In genomic region chr17:6651483-6652452, GRCh38 we compare ENCODE assay signal across 1 cellular context.
A peak's percentile ranks its signal among the peaks of the same experiment; 100 is the strongest.
TF ChIP-seq lines count a peak whose summit lies in the region.

C17orf100 (plus strand) TSS chr17:6651762; CDS start chr17:6651914, 152 bp downstream.
MED31 (minus strand) TSS chr17:6651605; CDS start chr17:6651528, 77 bp downstream.

TF ChIP-seq in HepG2, 621 proteins besides CTCF, POLR2A, EP300 and RAD21 (continued from another document and continues in another):
- peak; percentile 19; the same call in 1 of the 2 replicates for TF ChIP-seq HOMEZ (CRISPR knock-in tag; IDR thresholded peaks at IDR 0.05; ENCODE audit: low read depth)
- TF ChIP-seq CEBPZ (IDR thresholded peaks at IDR 0.05; ENCODE audit: low read length) = no peak
- TF ChIP-seq TMF1 (CRISPR knock-in tag; IDR thresholded peaks at IDR 0.05; ENCODE audit: low read depth) = peak; percentile 44; the same call in 1 of the 2 replicates
- TF ChIP-seq EEA1 (CRISPR knock-in tag; IDR thresholded peaks at IDR 0.05; ENCODE audit: borderline replicate concordance) = peak; percentile 91; the same call in 1 of the 2 replicates
- TF ChIP-seq SP5 (CRISPR knock-in tag; IDR thresholded peaks at IDR 0.05; ENCODE audit: borderline replicate concordance, low read depth) = peak; percentile 93
- TF ChIP-seq ETV5 (CRISPR knock-in tag; IDR thresholded peaks at IDR 0.05; ENCODE audit: borderline replicate concordance) = peak; percentile 9; the same call in 1 of the 2 replicates
- TF ChIP-seq MLLT10 (CRISPR knock-in tag; IDR thresholded peaks at IDR 0.05) = no peak
- no peak for TF ChIP-seq TAF15 (IDR thresholded peaks at IDR 0.05; ENCODE audit: low read depth, low read length, poor library complexity, severe bottlenecking)
- no peak for TF ChIP-seq ZNF7 (CRISPR knock-in tag; IDR thresholded peaks at IDR 0.05)
- TF ChIP-seq ZBTB21 (CRISPR knock-in tag; IDR thresholded peaks at IDR 0.05) = peak; percentile 44; the same call in 1 of the 2 replicates
- peak; percentile 92; the same call in 1 of the 2 replicates for TF ChIP-seq ZNF337 (CRISPR knock-in tag; IDR thresholded peaks at IDR 0.05; ENCODE audit: borderline replicate concordance, low read depth)
- TF ChIP-seq ZNF580 (CRISPR knock-in tag; IDR thresholded peaks at IDR 0.05; ENCODE audit: borderline replicate concordance, low read depth) = 0 out of 2 replicates have a peak, but pooled peaks have one; percentile 72
- peak in 1 of 2 experiments; percentile 63; a peak in 2 of 4 replicates for TF ChIP-seq ATF4 (CRISPR knock-in tag; IDR thresholded peaks at IDR 0.05)
- peak; percentile 95; the same call in 1 of the 2 replicates for TF ChIP-seq HIVEP1 (CRISPR knock-in tag; IDR thresholded peaks at IDR 0.05)
- TF ChIP-seq SRSF9 (IDR thresholded peaks at IDR 0.05; ENCODE audit: borderline replicate concordance, insufficient read depth, low read depth, low read length, poor library complexity, severe bottlenecking) = no peak
- TF ChIP-seq ZFP62 (CRISPR knock-in tag; IDR thresholded peaks at IDR 0.05) = no peak
- no peak for TF ChIP-seq RFXANK (CRISPR knock-in tag; IDR thresholded peaks at IDR 0.05)
- peak; percentile 81; the same call in 1 of the 2 replicates for TF ChIP-seq ZNF784 (CRISPR knock-in tag; IDR thresholded peaks at IDR 0.05; ENCODE audit: borderline replicate concordance)
- TF ChIP-seq SIX1 (CRISPR knock-in tag; IDR thresholded peaks at IDR 0.05; ENCODE audit: borderline replicate concordance) = no peak
- 0 out of 2 replicates have a peak, but pooled peaks have one; percentile 75 for TF ChIP-seq ZNF44 (CRISPR knock-in tag; IDR thresholded peaks at IDR 0.05)
- peak; percentile 73 for TF ChIP-seq ZBTB43 (CRISPR knock-in tag; conservative IDR thresholded peaks at IDR 0.05)
- TF ChIP-seq MNT (IDR thresholded peaks at IDR 0.05) = no peak
- TF ChIP-seq ZNF552 (CRISPR knock-in tag; IDR thresholded peaks at IDR 0.05; ENCODE audit: borderline replicate concordance) = peak; percentile 95; the same call in 1 of the 2 replicates
- TF ChIP-seq SIX4 (CRISPR knock-in tag; IDR thresholded peaks at IDR 0.05) = peak; percentile 29; the same call in 1 of the 2 replicates
- peak; percentile 74 for TF ChIP-seq ZNF770 (CRISPR knock-in tag; IDR thresholded peaks at IDR 0.05)
- 0 out of 2 replicates have a peak, but pooled peaks have one; percentile 47 for TF ChIP-seq ZNF512 (CRISPR knock-in tag; IDR thresholded peaks at IDR 0.05)
- TF ChIP-seq ZMYM3 (CRISPR knock-in tag; IDR thresholded peaks at IDR 0.05) = no peak
- TF ChIP-seq ZNF235 (CRISPR knock-in tag; IDR thresholded peaks at IDR 0.05; ENCODE audit: borderline replicate concordance) = peak; percentile 96; the same call in 1 of the 2 replicates
- TF ChIP-seq ZNF546 (CRISPR knock-in tag; conservative IDR thresholded peaks at IDR 0.05) = peak; percentile 93
- TF ChIP-seq ZNF253 (CRISPR knock-in tag; IDR thresholded peaks at IDR 0.05; ENCODE audit: borderline replicate concordance) = peak; percentile 99
- no peak for TF ChIP-seq MBD4 (IDR thresholded peaks at IDR 0.05; ENCODE audit: borderline replicate concordance, low read length)
- peak; percentile 91 for TF ChIP-seq ZFY (CRISPR knock-in tag; IDR thresholded peaks at IDR 0.05)
- peak; percentile 99 for TF ChIP-seq ZNF563 (CRISPR knock-in tag; IDR thresholded peaks at IDR 0.05)
- peak; percentile 95 for TF ChIP-seq MTERF4 (CRISPR knock-in tag; IDR thresholded peaks at IDR 0.05)
- TF ChIP-seq PRMT3 (CRISPR knock-in tag; IDR thresholded peaks at IDR 0.05; ENCODE audit: borderline replicate concordance, low read depth) = peak; percentile 97; the same call in 1 of the 2 replicates
- peak; percentile 100 for TF ChIP-seq ZNF883 (CRISPR knock-in tag; IDR thresholded peaks at IDR 0.05; ENCODE audit: not compliant biosample characterization)
- TF ChIP-seq ZBTB4 (CRISPR knock-in tag; IDR thresholded peaks at IDR 0.05; ENCODE audit: borderline replicate concordance) = peak; percentile 97; the same call in 1 of the 2 replicates
